In genomic region chr14:39087493-39087892, GRCh38 we compare ENCODE assay signal across 26 cellular contexts.
"Had no signal": no experiment of that assay in that cellular context is flagged by ENCODE, and none has a peak within 500 bp of the region (broad histone marks: within the 10 kb centered on the region; RNA-seq: fewer than 3 reads in every experiment).

No MANE protein-coding gene starts in this region.

- H3K27ac Mint-ChIP-seq: mesothelial cell of epicardium; natural killer cell; nephron progenitor cell; progenitor cell of endocrine pancreas; stimulated activated naive CD8-positive, alpha-beta T cell treated with anti-CD3 and anti-CD28 coated beads, Interleukin-15, Interleukin-2, amounts not matched to agents 100 ng/mL and 50 ng/mL, for 24 hours had no signal

- DNase-seq: hypothalamus; immature natural killer cell; left ventricle myocardium inferior; mesendoderm; naive B cell; natural killer cell; nephron progenitor cell; ovary; stimulated activated CD4-positive, alpha-beta T cell treated with anti-CD3 and anti-CD28 coated beads, Interleukin-12 subunit alpha, Interleukin-12 subunit beta, amount 100 ng/mL, for 4 hours; stimulated activated CD4-positive, alpha-beta T cell treated with anti-CD3 and anti-CD28 coated beads, Interleukin-15, amount 100 ng/mL, for 24 hours; stimulated activated CD4-positive, alpha-beta T cell treated with anti-CD3 and anti-CD28 coated beads, Interleukin-2, amount 100 ng/mL, for 24 hours; stimulated activated CD4-positive, alpha-beta T cell treated with anti-CD3 and anti-CD28 coated beads, Interleukin-4, amount 100 ng/mL, for 1 hour; stimulated activated naive CD4-positive, alpha-beta T cell; tibial artery; trophoblast cell; upper lobe of right lung had no signal

- H3K9me3 ChIP-seq: left ventricle myocardium inferior, ovary, right atrium auricular region, suprapubic skin, thoracic aorta, tibial artery, upper lobe of right lung had no signal

- H3K4me3 Mint-ChIP-seq: immature natural killer cell; mesothelial cell of epicardium; naive B cell; natural killer cell; nephron progenitor cell; stimulated activated naive CD8-positive, alpha-beta T cell treated with anti-CD3 and anti-CD28 coated beads, Interleukin-15, Interleukin-2, amounts not matched to agents 100 ng/mL and 50 ng/mL, for 24 hours had no signal

- H3K27ac ChIP-seq: left ventricle myocardium inferior, ovary, right atrium auricular region, skin epidermis, suprapubic skin, thoracic aorta, tibial artery, upper lobe of right lung had no signal

- ATAC-seq: natural killer cell, sciatic nerve, upper lobe of right lung had no signal

- H3K9me3 Mint-ChIP-seq: immature natural killer cell; mesothelial cell of epicardium; naive B cell; natural killer cell; nephron progenitor cell; stimulated activated naive CD8-positive, alpha-beta T cell treated with anti-CD3 and anti-CD28 coated beads, Interleukin-15, Interleukin-2, amounts not matched to agents 100 ng/mL and 50 ng/mL, for 24 hours had no signal

- H3K4me3 ChIP-seq: left ventricle myocardium inferior, lung, ovary, right atrium auricular region, skin epidermis, suprapubic skin, thoracic aorta, tibial artery, upper lobe of right lung had no signal

- H3K27me3 ChIP-seq: ovary, right atrium auricular region, suprapubic skin, tibial artery, upper lobe of right lung had no signal

- H3K4me1 Mint-ChIP-seq: mesothelial cell of epicardium, nephron progenitor cell had no signal

- H3K27me3 Mint-ChIP-seq: naive B cell; progenitor cell of endocrine pancreas; stimulated activated naive CD8-positive, alpha-beta T cell treated with anti-CD3 and anti-CD28 coated beads, Interleukin-15, Interleukin-2, amounts not matched to agents 100 ng/mL and 50 ng/mL, for 24 hours had no signal

- FAIRE-seq: urothelium cell line had no signal

- H3K4me1 ChIP-seq: left ventricle myocardium inferior, right atrium auricular region, suprapubic skin, tibial artery, upper lobe of right lung had no signal
